In the genomic region with DNA sequence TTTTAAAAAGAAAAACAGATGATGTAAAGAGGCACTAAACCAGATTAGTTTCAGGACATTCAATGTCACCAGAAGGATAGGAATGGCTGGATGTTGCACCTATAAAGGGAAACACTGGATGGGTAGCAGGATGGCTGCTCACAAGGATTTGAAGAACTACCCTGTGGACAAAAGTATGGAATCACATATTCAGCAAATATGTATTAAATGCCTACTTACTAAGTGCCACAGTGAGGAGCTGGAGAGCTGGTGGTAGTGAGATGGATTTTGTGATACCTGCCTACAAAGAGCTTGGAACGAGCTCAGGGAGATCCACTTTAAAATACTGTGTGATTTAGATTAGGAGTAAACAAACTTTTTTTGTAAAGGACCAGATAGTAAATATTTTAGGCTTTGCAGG, we compare ENCODE assay signal across 15 cellular contexts.
DNase-seq lines count a peak whose midpoint lies in the region; ATAC-seq and TF ChIP-seq lines count a peak whose summit lies in the region.
"Had no signal": no experiment of that assay in that cellular context is flagged by ENCODE, and none has a peak within 500 bp of the region (broad histone marks: within the 10 kb centered on the region; RNA-seq: fewer than 3 reads in every experiment).

No MANE protein-coding gene starts in this region.

- no peak for TF ChIP-seq POLR2A in IMR-90 (IDR thresholded peaks at IDR 0.05; ENCODE audit: low read depth, low read length)

- H4K8ac ChIP-seq in IMR-90 (ENCODE audit: low read depth in 2 of 2, low read length in 2 of 2) = no peak overlapping the region

- no peak overlapping the region for H2BK20ac ChIP-seq in IMR-90 (ENCODE audit: low read depth, low read length)

- no peak overlapping the region for H2BK5ac ChIP-seq in IMR-90 (ENCODE audit: low read depth, low read length, poor library complexity, severe bottlenecking)

- ATAC-seq in IMR-90 (ENCODE audit: low read depth) = peak; percentile 43
- ATAC-seq in left lung = peak; percentile 19
- ATAC-seq: effector memory CD8-positive, alpha-beta T cell; natural killer cell treated with Interleukin-12 subunit alpha and Interleukin-12 subunit beta and Interleukin-15 and Interleukin-18, amount 100 ng/mL, for 72 hours had no signal

- in situ Hi-C loops in IMR-90 (cut with MboI; ENCODE audit: low sequenced_read_pairs) = loop anchor here (25.0 kb wide), 1 partner anchor 1187 kb away; no protein-coding TSS in a partner anchor

- H4K5ac ChIP-seq in IMR-90 (ENCODE audit: low read depth, low read length) = no peak overlapping the region

- no peak overlapping the region for H2AK9ac ChIP-seq in IMR-90 (replicated peaks; ENCODE audit: low read depth, low read length, poor library complexity)

- H3K14ac ChIP-seq in IMR-90 (replicated peaks; ENCODE audit: low read depth, low read length) = no peak overlapping the region

- no peaks in the 10 kb centered on the region for H3K79me2 ChIP-seq in OCI-LY7 (ENCODE audit: insufficient read depth, low read depth, low read length)
- H3K79me2 ChIP-seq: parathyroid adenoma had no signal

- H3K9ac ChIP-seq in IMR-90 (ENCODE audit: low read depth, low read length) (no peak overlapping the region), SK-N-MC (ENCODE audit: insufficient read length) (peak overlapping the region; percentile 11)
- H3K9ac ChIP-seq: parathyroid adenoma had no signal

- no peaks in the 10 kb centered on the region for H3K27me3 ChIP-seq in IMR-90 (ENCODE audit: control insufficient read depth, insufficient read depth, low read length)
- no peaks in the 10 kb centered on the region for H3K27me3 ChIP-seq in left lung

- BruUV-seq in IMR-90 (replicated peaks; lab: Mats Ljungman, UMichigan) (no TSS peak), OCI-LY7 (replicated peaks; lab: Mats Ljungman, UMichigan) (no TSS peak)

- H3K9me3 ChIP-seq in IMR-90 (ENCODE audit: control insufficient read depth, insufficient read depth, low read length) = no peaks in the 10 kb centered on the region
- no peaks in the 10 kb centered on the region for H3K9me3 ChIP-seq in SK-N-MC (ENCODE audit: low read depth, low read length)
- H3K9me3 ChIP-seq in left lung = no peaks in the 10 kb centered on the region
- H3K9me3 ChIP-seq in OCI-LY7 (ENCODE audit: low read length) = no peaks in the 10 kb centered on the region

- no peaks in the 10 kb centered on the region for H4K20me1 ChIP-seq in IMR-90 (ENCODE audit: insufficient read depth, low read length)
- no peaks in the 10 kb centered on the region for H4K20me1 ChIP-seq in OCI-LY7 (ENCODE audit: insufficient read depth, low read length)

- no peaks in the 10 kb centered on the region for H3K79me1 ChIP-seq in IMR-90 (ENCODE audit: low read depth in 1 of 2, low read length in 2 of 2)

- no peaks in the 10 kb centered on the region for H3K9me2 ChIP-seq in OCI-LY7 (ENCODE audit: insufficient read depth, low read length)

- H2BK15ac ChIP-seq in IMR-90 (ENCODE audit: low read depth, low read length) = no peak overlapping the region

- no peak overlapping the region for H3K27ac ChIP-seq in IMR-90 (ENCODE audit: insufficient read depth, low read length)
- no peak overlapping the region for H3K27ac ChIP-seq in SK-N-MC
- H3K27ac ChIP-seq in left lung = no peak overlapping the region
- H3K27ac ChIP-seq in OCI-LY7 (ENCODE audit: low read depth, low read length, poor library complexity, severe bottlenecking) = no peak overlapping the region
- H3K27ac ChIP-seq: 22Rv1, parathyroid adenoma had no signal

- TF ChIP-seq RAD21 in IMR-90 (IDR thresholded peaks at IDR 0.05; ENCODE audit: low read length) = no peak

- peak; percentile 6 for DNase-seq in DMS53 (lab: John Stamatoyannopoulos, UW)
- no peak for DNase-seq in DMS53 treated with DMSO at 0.1 percent for 48 hours (lab: John Stamatoyannopoulos, UW; ENCODE audit: unreplicated experiment)
- DNase-seq in IMR-90 = no peak
- peak; percentile 32 for DNase-seq in SK-N-MC (ENCODE audit: low read depth, low spot score)
- DNase-seq in left lung = no peak
- DNase-seq in OCI-LY7 (ENCODE audit: low spot score) = no peak
- DNase-seq in glomerular visceral epithelial cell (ENCODE audit: extremely low spot score) = no peak
- DNase-seq in islet precursor cell = no peak
- DNase-seq: activated CD4-positive, alpha-beta T cell treated with anti-CD3 and anti-CD28 coated beads, Interleukin-2, amount 50 U/mL, for 4 hours; CD8-positive, alpha-beta memory T cell; effector memory CD8-positive, alpha-beta T cell; NCI-H146 had no signal

- no peak overlapping the region for H4K91ac ChIP-seq in IMR-90 (ENCODE audit: insufficient read depth, low read depth, low read length)

- H3K4me3 ChIP-seq in IMR-90 (ENCODE audit: insufficient read depth, low read depth, low read length) = no peak overlapping the region
- no peak overlapping the region for H3K4me3 ChIP-seq in SK-N-MC
- H3K4me3 ChIP-seq in left lung = no peak overlapping the region
- no peak overlapping the region for H3K4me3 ChIP-seq in OCI-LY7 (ENCODE audit: low read depth, low read length, poor library complexity, severe bottlenecking)

- POLR2A ChIA-PET in IMR-90 (lab: Charles Lee; ENCODE audit: unreplicated experiment) (no interaction called here), OCI-LY7 (lab: Charles Lee) (no interaction called here)

- no peak overlapping the region for H2BK120ac ChIP-seq in IMR-90 (ENCODE audit: low read depth, low read length)

- no peak overlapping the region for H3K4ac ChIP-seq in IMR-90 (ENCODE audit: low read depth, low read length)

- CTCF ChIA-PET in IMR-90 (lab: Yijun Ruan, JAX) (interaction anchor here (0.6 to 1.3 kb wide), 5 partner anchors 9 to 174 kb away, joined by 3 to 11 read pairs (median 3); no protein-coding TSS in a partner anchor), OCI-LY7 (lab: Charles Lee; ENCODE audit: unreplicated experiment) (no interaction called here)

- H3K4me1 ChIP-seq in IMR-90 (ENCODE audit: control insufficient read depth, insufficient read depth, low read length) (no peaks in the 10 kb centered on the region), left lung (no peaks in the 10 kb centered on the region), OCI-LY7 (ENCODE audit: insufficient read depth, low read length, poor library complexity, severe bottlenecking) (no peaks in the 10 kb centered on the region)
- H3K4me1 ChIP-seq: parathyroid adenoma had no signal

- intact Hi-C loops in IMR-90 (cut with micrococcal nuclease) = loop anchor here (1.0 to 10.0 kb wide), 4 partner anchors 904 to 1227 kb away; no protein-coding TSS in a partner anchor
- intact Hi-C loops in left lung (cut with DNase I) = loop anchor here in 1 of 2 donors (10.0 kb wide), 1 partner anchor 910 kb away; no protein-coding TSS in a partner anchor
- intact Hi-C loops in OCI-LY7 (cut with micrococcal nuclease; ENCODE audit: unreplicated experiment) = no loop called here

- WGBS in IMR-90 (ENCODE audit: extremely low coverage in 2 of 2, insufficient read length in 1 of 2), 2 experiments = no CpG with 5 or more reads among the region's 1 CpG

- no peak overlapping the region for H2AK5ac ChIP-seq in IMR-90 (ENCODE audit: low read depth, low read length)

- H3K36me3 ChIP-seq in IMR-90 (ENCODE audit: control insufficient read depth, insufficient read depth, low read length) (no peaks in the 10 kb centered on the region), SK-N-MC (ENCODE audit: insufficient read depth, low read length) (no peaks in the 10 kb centered on the region), left lung (no peaks in the 10 kb centered on the region), OCI-LY7 (ENCODE audit: insufficient read depth, low read length) (no peaks in the 10 kb centered on the region)

- peak; percentile 21; the same call in 1 of the 2 replicates for TF ChIP-seq CTCF in IMR-90 (conservative IDR thresholded peaks at IDR 0.05; ENCODE audit: low read depth, low read length)
- TF ChIP-seq CTCF in left lung (IDR thresholded peaks at IDR 0.05) = no peak
- TF ChIP-seq CTCF in OCI-LY7 (conservative IDR thresholded peaks at IDR 0.05; ENCODE audit: low read length) = no peak

- H3K18ac ChIP-seq in IMR-90 (ENCODE audit: low read depth, low read length) = no peak overlapping the region

- no peak overlapping the region for H3K56ac ChIP-seq in IMR-90 (ENCODE audit: extremely low read depth, insufficient read depth, low read length)

- dilution Hi-C loops in IMR-90 (cut with HindIII; ENCODE audit: low sequenced_read_pairs, unreplicated experiment) = no loop called here

- no peak overlapping the region for H3K23ac ChIP-seq in IMR-90 (ENCODE audit: low read depth, low read length)

- H3K9me1 ChIP-seq in IMR-90 (ENCODE audit: insufficient read depth, low read length) = no peaks in the 10 kb centered on the region

- H3K4me2 ChIP-seq in IMR-90 (ENCODE audit: low read depth, low read length) (no peak overlapping the region), OCI-LY7 (ENCODE audit: low read length) (no peak overlapping the region)

- H2AFZ ChIP-seq in IMR-90 (replicated peaks; ENCODE audit: low read length, poor library complexity) (no peak overlapping the region), OCI-LY7 (ENCODE audit: low read length) (no peak overlapping the region)
- H2AFZ ChIP-seq: parathyroid adenoma had no signal

TF ChIP-seq in IMR-90, 13 proteins besides CTCF, POLR2A, EP300 and RAD21 (continues in another document):
- no peak for TF ChIP-seq ELK1 (IDR thresholded peaks at IDR 0.05; ENCODE audit: borderline replicate concordance, low read depth, low read length)
- no peak for TF ChIP-seq RCOR1 (IDR thresholded peaks at IDR 0.05; ENCODE audit: insufficient replicate concordance, low read length)
- TF ChIP-seq SMC3 (IDR thresholded peaks at IDR 0.05; ENCODE audit: low read depth, low read length) = no peak
- no peak for TF ChIP-seq MAZ (IDR thresholded peaks at IDR 0.05; ENCODE audit: borderline replicate concordance, low read depth, low read length)
- TF ChIP-seq MXI1 (IDR thresholded peaks at IDR 0.05; ENCODE audit: borderline replicate concordance, low read depth, low read length) = no peak
- no peak for TF ChIP-seq MAFK (IDR thresholded peaks at IDR 0.05; ENCODE audit: low read depth, low read length)
- no peak for TF ChIP-seq FOS (IDR thresholded peaks at IDR 0.05; ENCODE audit: low read depth, low read length)
- no peak for TF ChIP-seq RFX5 (IDR thresholded peaks at IDR 0.05; ENCODE audit: low read depth, low read length)
- no peak for TF ChIP-seq NFE2L2 (IDR thresholded peaks at IDR 0.05; ENCODE audit: low read depth, low read length)

Comparison
In these comparisons a context has a peak if more than half of its experiments do, and no peak if none do; other contexts are left out.
1. DNase-seq: peak in DMS53 (single experiment) and SK-N-MC (single experiment); none in DMS53 treated with DMSO at 0.1 percent for 48 hours (single experiment), IMR-90 (single experiment), left lung (0 of 2), OCI-LY7 (single experiment), glomerular visceral epithelial cell (single experiment) and islet precursor cell (single experiment).